ENCODE assay signal across 15 cellular contexts in genomic region chr1:220552672-220553258, GRCh38.
"Had no signal": no experiment of that assay in that cellular context is flagged by ENCODE, and none has a peak within 500 bp of the region (broad histone marks: within the 10 kb centered on the region; RNA-seq: fewer than 3 reads in every experiment).

No MANE protein-coding gene starts in this region.

- H3K4me3 ChIP-seq: body of pancreas, heart left ventricle, ovary, stomach, thoracic aorta had no signal

- DNase-seq: activated CD4-positive, alpha-beta T cell treated with anti-CD3 and anti-CD28 coated beads, Interleukin-2, amount 50 U/mL, for 4 hours; activated naive CD4-positive, alpha-beta T cell treated with anti-CD3 and anti-CD28 coated beads, Interleukin-2, amount 50 U/mL, for 16 hours; activated T-cell treated with anti-CD3 and anti-CD28 coated beads, Interleukin-2, amount 50 U/mL, for 1 hour; body of pancreas; effector memory CD4-positive, alpha-beta T cell; foreskin melanocyte; islet precursor cell; ovary; stimulated activated CD4-positive, alpha-beta T cell treated with anti-CD3 and anti-CD28 coated beads, Interleukin-15, amount 100 ng/mL, for 24 hours; stimulated activated CD4-positive, alpha-beta T cell treated with anti-CD3 and anti-CD28 coated beads, Interleukin-4, amount 100 ng/mL, for 24 hours; stomach; T-helper 17 cell had no signal

- ATAC-seq: activated CD4-positive, CD25-positive, alpha-beta regulatory T cell treated with anti-CD3 and anti-CD28 coated beads, Interleukin-2, amount 50 U/mL, for 24 hours; body of pancreas; heart left ventricle; T-helper 17 cell had no signal
